In genomic region chr1:175182347-175182746, GRCh38 we compare ENCODE assay signal across 21 cellular contexts. TPM values are rescaled to one million over a fixed set of nuclear protein-coding genes. Genes with fewer than 3 reads are reported as not detected.
A peak's percentile ranks its signal among the peaks of the same experiment; 100 is the strongest.
DNase-seq lines count a peak whose midpoint lies in the region; ATAC-seq, FAIRE-seq and TF ChIP-seq lines count a peak whose summit lies in the region.
"Had no signal": no experiment of that assay in that cellular context is flagged by ENCODE, and none has a peak within 500 bp of the region (broad histone marks: within the 10 kb centered on the region; RNA-seq: fewer than 3 reads in every experiment).

No MANE protein-coding gene starts in this region.

- no peak for FAIRE-seq in GM12892 (lab: Jason Lieb, UNC)
- FAIRE-seq: D721Med had no signal

- POLR2A ChIA-PET in activated B cell treated with CpG ODN at 0.5 μM for 24 hours (lab: Charles Lee) = interaction anchor here (1.3 kb wide), 1 partner anchor 11 kb away, joined by 4 read pairs; no protein-coding TSS in a partner anchor
- POLR2A ChIA-PET in naive thymus-derived CD4-positive, alpha-beta T cell (lab: Charles Lee) = no interaction called here

- CTCF ChIA-PET in activated B cell treated with CpG ODN at 0.5 μM for 24 hours (lab: Charles Lee) = interaction anchor here (1.3 to 1.9 kb wide), 3 partner anchors 10 to 136 kb away, joined by 4 to 8 read pairs (median 4); no protein-coding TSS in a partner anchor
- CTCF ChIA-PET in naive thymus-derived CD4-positive, alpha-beta T cell (lab: Charles Lee) = interaction anchor here (1.2 kb wide), 1 partner anchor 9 kb away, joined by 4 read pairs; no protein-coding TSS in a partner anchor

- H3K36me3 Mint-ChIP-seq in CD4-positive, CD25-positive, alpha-beta regulatory T cell = peaks cover 74% of the 10 kb centered on the region
- H3K36me3 Mint-ChIP-seq in activated B cell treated with CpG ODN at 0.5 μM for 24 hours (ENCODE audit: low read depth) = peaks cover 81% of the 10 kb centered on the region
- H3K36me3 Mint-ChIP-seq in naive thymus-derived CD4-positive, alpha-beta T cell = peaks cover 22 to 65% (median 46%) of the 10 kb centered on the region in 5 donors

- intact Hi-C loops in activated B cell treated with CpG ODN at 0.5 μM for 24 hours (cut with micrococcal nuclease) = no loop called here
- intact Hi-C loops in naive thymus-derived CD4-positive, alpha-beta T cell (cut with micrococcal nuclease) = no loop called here

- H3K4me1 ChIP-seq in CD4-positive, CD25-positive, alpha-beta regulatory T cell (ENCODE audit: control insufficient read depth, insufficient read depth, low read length, poor library complexity, severe bottlenecking) = peaks cover 83% of the 10 kb centered on the region
- peaks cover 43 to 58% of the 10 kb centered on the region in 2 donors for H3K4me1 ChIP-seq in naive thymus-derived CD4-positive, alpha-beta T cell (ENCODE audit: control insufficient read depth in 2 of 2, insufficient read depth in 2 of 2, low read length in 2 of 2)
- H3K4me1 ChIP-seq: SJCRH30 had no signal

- H3K4me3 ChIP-seq in CD4-positive, CD25-positive, alpha-beta regulatory T cell (ENCODE audit: low read depth, low read length) = no peak overlapping the region
- no peak overlapping the region for H3K4me3 ChIP-seq in Jurkat, Clone E6-1 (ENCODE audit: low read length)
- H3K4me3 ChIP-seq in naive thymus-derived CD4-positive, alpha-beta T cell (ENCODE audit: low read length) = no peak overlapping the region
- H3K4me3 ChIP-seq: GM23248, SJCRH30 had no signal

- no peak for TF ChIP-seq CTCF in activated B cell treated with CpG ODN at 0.5 μM for 24 hours (IDR thresholded peaks at IDR 0.05)

- H3K27me3 Mint-ChIP-seq in CD4-positive, CD25-positive, alpha-beta regulatory T cell = no peaks in the 10 kb centered on the region
- no peaks in the 10 kb centered on the region for H3K27me3 Mint-ChIP-seq in activated B cell treated with CpG ODN at 0.5 μM for 24 hours
- no peaks in the 10 kb centered on the region for H3K27me3 Mint-ChIP-seq in naive thymus-derived CD4-positive, alpha-beta T cell
- H3K27me3 Mint-ChIP-seq: CD4-positive, alpha-beta T cell had no signal

- H3K4me1 Mint-ChIP-seq in CD4-positive, CD25-positive, alpha-beta regulatory T cell = peaks cover 43 to 100% (median 81%) of the 10 kb centered on the region in 4 donors
- H3K4me1 Mint-ChIP-seq in activated B cell treated with CpG ODN at 0.5 μM for 24 hours = peaks cover 99% of the 10 kb centered on the region
- peaks cover 65 to 98% (median 97%) of the 10 kb centered on the region in 7 donors for H3K4me1 Mint-ChIP-seq in naive thymus-derived CD4-positive, alpha-beta T cell

- no peaks in the 10 kb centered on the region for H3K9me3 Mint-ChIP-seq in CD4-positive, CD25-positive, alpha-beta regulatory T cell
- no peaks in the 10 kb centered on the region for H3K9me3 Mint-ChIP-seq in activated B cell treated with CpG ODN at 0.5 μM for 24 hours
- H3K9me3 Mint-ChIP-seq in naive thymus-derived CD4-positive, alpha-beta T cell = no peaks in the 10 kb centered on the region
- H3K9me3 Mint-ChIP-seq: CD4-positive, alpha-beta T cell had no signal

- DNase-seq in CD4-positive, CD25-positive, alpha-beta regulatory T cell = no peak
- peak; percentile 41 for DNase-seq in Jurkat, Clone E6-1 (ENCODE audit: low read depth, low spot score)
- no peak for DNase-seq in activated B cell treated with CpG ODN at 0.5 μM for 24 hours
- DNase-seq in naive thymus-derived CD4-positive, alpha-beta T cell = no peak
- no peak for DNase-seq in GM12892 (ENCODE audit: insufficient read length)
- DNase-seq: AML-193; CD4-positive, alpha-beta T cell; DMS79 treated with DMSO at 0.1 percent for 48 hours; GM23248; KG1; NCI-H1048; NCI-H1436 treated with DMSO at 0.1 percent for 48 hours; NCI-H2081; NCI-H748 treated with DMSO at 0.1 percent for 48 hours; PC-3; SJCRH30 had no signal

- peaks cover 53% of the 10 kb centered on the region for H3K36me3 ChIP-seq in CD4-positive, CD25-positive, alpha-beta regulatory T cell (ENCODE audit: control insufficient read depth, insufficient read depth, low read length)
- H3K36me3 ChIP-seq in naive thymus-derived CD4-positive, alpha-beta T cell (ENCODE audit: control insufficient read depth in 2 of 3, insufficient read depth in 3 of 3, low read length in 3 of 3) = peaks cover 0 to 11% (median 0%) of the 10 kb centered on the region in 3 experiments
- H3K36me3 ChIP-seq: SJCRH30 had no signal

- no peaks in the 10 kb centered on the region for H3K27me3 ChIP-seq in CD4-positive, CD25-positive, alpha-beta regulatory T cell (ENCODE audit: control insufficient read depth, insufficient read depth, low read length)
- no peaks in the 10 kb centered on the region for H3K27me3 ChIP-seq in naive thymus-derived CD4-positive, alpha-beta T cell (ENCODE audit: control insufficient read depth in 2 of 2, insufficient read depth in 2 of 2, low read length in 2 of 2)
- H3K27me3 ChIP-seq: SJCRH30 had no signal

- TF ChIP-seq POLR2A in GM12892 (IDR thresholded peaks at IDR 0.05; ENCODE audit: low read depth, low read length) = no peak

- no peaks in the 10 kb centered on the region for H3K9me3 ChIP-seq in CD4-positive, CD25-positive, alpha-beta regulatory T cell (ENCODE audit: control insufficient read depth in 2 of 2, low read length in 2 of 2)
- H3K9me3 ChIP-seq in naive thymus-derived CD4-positive, alpha-beta T cell (ENCODE audit: control insufficient read depth in 2 of 3, low read length in 3 of 3) = no peaks in the 10 kb centered on the region
- H3K9me3 ChIP-seq: SJCRH30 had no signal

- no peak for ATAC-seq in CD4-positive, CD25-positive, alpha-beta regulatory T cell (ENCODE audit: low read depth in 2 of 2)
- ATAC-seq in activated B cell treated with CpG ODN at 0.5 μM for 24 hours (ENCODE audit: low read depth) (no peak), GM21390 (IDR thresholded peaks at IDR 0.05; ENCODE audit: unreplicated experiment) (no peak), GM18858 (IDR thresholded peaks at IDR 0.05; ENCODE audit: unreplicated experiment) (no peak)
- no peak for ATAC-seq in naive thymus-derived CD4-positive, alpha-beta T cell
- ATAC-seq: PC-3 had no signal

- peak overlapping the region in 2 of 4 donors; percentile 15 to 73 for H3K4me3 Mint-ChIP-seq in CD4-positive, CD25-positive, alpha-beta regulatory T cell
- no peak overlapping the region for H3K4me3 Mint-ChIP-seq in activated B cell treated with CpG ODN at 0.5 μM for 24 hours
- peak overlapping the region in 5 of 10 donors; percentile 18 to 65 (median 33) for H3K4me3 Mint-ChIP-seq in naive thymus-derived CD4-positive, alpha-beta T cell

- H3K27ac ChIP-seq in CD4-positive, CD25-positive, alpha-beta regulatory T cell (ENCODE audit: insufficient read depth, low read length, poor library complexity, severe bottlenecking) = no peak overlapping the region
- no peak overlapping the region for H3K27ac ChIP-seq in naive thymus-derived CD4-positive, alpha-beta T cell (ENCODE audit: low read depth, low read length)
- H3K27ac ChIP-seq: GM23248, RWPE1, SJCRH30 had no signal

- peak overlapping the region in 2 of 3 donors; percentile 54 to 65 for H3K27ac Mint-ChIP-seq in CD4-positive, CD25-positive, alpha-beta regulatory T cell
- H3K27ac Mint-ChIP-seq in activated B cell treated with CpG ODN at 0.5 μM for 24 hours = peak overlapping the region; percentile 65
- H3K27ac Mint-ChIP-seq in naive thymus-derived CD4-positive, alpha-beta T cell = peak overlapping the region in 8 of 9 donors; percentile 11 to 84 (median 45)

RNA-seq across cellular contexts. Expression of gene KIAA0040, which starts 10.2 kb away (rescaled TPM):
- total RNA-seq in CD4-positive, CD25-positive, alpha-beta regulatory T cell = 50.1 TPM
- polyA plus RNA-seq in CD4-positive, CD25-positive, alpha-beta regulatory T cell = 10 to 100 TPM; 53.1 to 63.3 (median 57.1) TPM
- polyA plus RNA-seq in Jurkat, Clone E6-1 (2012; ENCODE audit: insufficient read depth, insufficient read length) = 3.7 TPM
- total RNA-seq in activated B cell treated with CpG ODN at 0.5 μM for 24 hours = 55.5 and 57.2 TPM in 2 replicates
- 10 to 100 TPM; 21.7 to 88.1 (median 27.0) TPM for total RNA-seq in naive thymus-derived CD4-positive, alpha-beta T cell
- polyA plus RNA-seq in naive thymus-derived CD4-positive, alpha-beta T cell = 10 to 100 TPM; 31.7 to 33.0 TPM
- polyA plus RNA-seq in GM12892 (2012; ENCODE audit: missing spikeins) = 11.6 TPM
- total RNA-seq: G401 had no signal
